In genomic region chr12:75390899-75391538, GRCh38 we compare ENCODE assay signal across 8 cellular contexts. TPM values are rescaled to one million over a fixed set of nuclear protein-coding genes. Genes with fewer than 3 reads are reported as not detected.
DNase-seq lines count a peak whose midpoint lies in the region; ATAC-seq and TF ChIP-seq lines count a peak whose summit lies in the region.

Gene GLIPR1L2, plus strand, starts transcription at chr12:75391089. Its CDS starts 28 bp downstream, at chr12:75391117.

- peak within 1 kb of the TSS; percentile 95 for H3K27ac Mint-ChIP-seq in CD8-positive, alpha-beta T cell

- TF ChIP-seq CTCF in CD8-positive, alpha-beta T cell (IDR thresholded peaks at IDR 0.05): peak; percentile 53

- peaks cover 46% of the 10 kb centered on the region for H3K4me1 Mint-ChIP-seq in CD8-positive, alpha-beta T cell (ENCODE audit: low read depth)

- peak within 1 kb of the TSS; percentile 91 for H3K4me3 Mint-ChIP-seq in CD8-positive, alpha-beta T cell

- CTCF ChIA-PET in CD8-positive, alpha-beta T cell (lab: Charles Lee): interaction anchor here (0.5 to 2.4 kb wide), 15 partner anchors 8 to 1076 kb away, joined by 3 to 11 read pairs (median 6); partner anchors contain the start of genes GLIPR1L1 and KRR1

- POLR2A ChIA-PET in CD8-positive, alpha-beta T cell (lab: Charles Lee): interaction anchor here (0.7 to 2.4 kb wide), 10 partner anchors 30 to 120 kb away, joined by 3 to 17 read pairs (median 4); partner anchors contain the start of genes CAPS2, GLIPR1, GLIPR1L1 and KRR1

- H3K4me1 ChIP-seq in CD8-positive, alpha-beta T cell (ENCODE audit: insufficient read depth, low read length): peaks cover 26% of the 10 kb centered on the region
- H3K4me1 ChIP-seq in effector memory CD4-positive, alpha-beta T cell (ENCODE audit: control insufficient read depth, insufficient read depth, low read length, poor library complexity, severe bottlenecking): peaks cover 23% of the 10 kb centered on the region

- ATAC-seq in CD8-positive, alpha-beta T cell: peak; percentile 88
- ATAC-seq in GM19438 (IDR thresholded peaks at IDR 0.05; ENCODE audit: low read depth, unreplicated experiment) (peak; percentile 97), HG03575 (IDR thresholded peaks at IDR 0.05; ENCODE audit: extremely low read depth, insufficient number of reproducible peaks, low FRiP score, unreplicated experiment) (peak; percentile 91)

- H3K27me3 ChIP-seq in CD8-positive, alpha-beta T cell (ENCODE audit: insufficient read depth, low read length): no peaks in the 10 kb centered on the region
- H3K27me3 ChIP-seq in effector memory CD4-positive, alpha-beta T cell (replicated peaks; ENCODE audit: control insufficient read depth, insufficient read depth, low read length, poor library complexity, severe bottlenecking): no peaks in the 10 kb centered on the region

- H3K27me3 Mint-ChIP-seq in CD8-positive, alpha-beta T cell (ENCODE audit: low read depth): no peaks in the 10 kb centered on the region

- H3K36me3 ChIP-seq in CD8-positive, alpha-beta T cell (ENCODE audit: insufficient read depth, low read length): no peaks in the 10 kb centered on the region
- no peaks in the 10 kb centered on the region for H3K36me3 ChIP-seq in effector memory CD4-positive, alpha-beta T cell (ENCODE audit: control insufficient read depth, insufficient read depth, low read length)

- intact Hi-C loops in CD8-positive, alpha-beta T cell (cut with DNase I, micrococcal nuclease): loop anchor here (1.0 to 5.0 kb wide), 9 partner anchors 14 to 1371 kb away; partner anchors contain the start of genes BBS10 (in 1 of the 2), GLIPR1 (in 1 of the 2), GLIPR1L1 (in 1 of the 2) and KRR1 (in 1 of the 2)

- H3K4me3 ChIP-seq in CD8-positive, alpha-beta T cell (ENCODE audit: low read depth, low read length): peak within 1 kb of the TSS; percentile 72
- H3K4me3 ChIP-seq in effector memory CD4-positive, alpha-beta T cell (ENCODE audit: insufficient read depth, low read depth, low read length, poor library complexity, severe bottlenecking): peak within 1 kb of the TSS; percentile 67

- H3K36me3 Mint-ChIP-seq in CD8-positive, alpha-beta T cell: peaks cover 4% of the 10 kb centered on the region

- peak; percentile 77 to 94 (median 84) for DNase-seq in CD8-positive, alpha-beta T cell
- DNase-seq in NCI-H82 treated with DMSO at 0.1 percent for 48 hours (lab: John Stamatoyannopoulos, UW; ENCODE audit: unreplicated experiment) (peak; percentile 57), medulla oblongata (ENCODE audit: extremely low spot score) (peak; percentile 99)
- peak; percentile 73 to 77 for DNase-seq in activated CD8-positive, alpha-beta memory T cell treated with anti-CD3 and anti-CD28 coated beads for 4 hours (ENCODE audit: low read depth in 2 of 2)
- peak; percentile 74 to 84 (median 74) for DNase-seq in effector memory CD4-positive, alpha-beta T cell
- DNase-seq in stimulated activated CD4-positive, alpha-beta T cell treated with anti-CD3 and anti-CD28 coated beads, TNF-alpha, amount 100 ng/mL, for 48 hours (ENCODE audit: low read depth in 3 of 3): peak; percentile 83 to 89 (median 84)

- H3K27ac ChIP-seq in CD8-positive, alpha-beta T cell (ENCODE audit: low read depth, low read length): peak within 1 kb of the TSS; percentile 70
- peak within 1 kb of the TSS; percentile 86 for H3K27ac ChIP-seq in effector memory CD4-positive, alpha-beta T cell (ENCODE audit: insufficient read depth, low read length, poor library complexity, severe bottlenecking)

- H3K9me3 Mint-ChIP-seq in CD8-positive, alpha-beta T cell: peaks cover 5% of the 10 kb centered on the region

- H3K9me3 ChIP-seq in CD8-positive, alpha-beta T cell (ENCODE audit: low read length): no peaks in the 10 kb centered on the region
- no peaks in the 10 kb centered on the region for H3K9me3 ChIP-seq in effector memory CD4-positive, alpha-beta T cell (ENCODE audit: control insufficient read depth, low read length)

RNA-seq across cellular contexts. Expression of gene GLIPR1L2, which starts in this region (rescaled TPM):
- not detected for total RNA-seq in CD8-positive, alpha-beta T cell

Comparison
In these comparisons a context has a peak if more than half of its experiments do, and no peak if none do; other contexts are left out.
1. Peak in every context shown above with its lines: DNase-seq, ATAC-seq, H3K4me3 ChIP-seq and H3K27ac ChIP-seq.
2. Peak in DNase-seq, ATAC-seq, H3K4me3 ChIP-seq and H3K27ac ChIP-seq in CD8-positive, alpha-beta T cell; RNA of the gene not detected or under 1 TPM.